ENCODE assay signal across 10 cellular contexts in the genomic region with DNA sequence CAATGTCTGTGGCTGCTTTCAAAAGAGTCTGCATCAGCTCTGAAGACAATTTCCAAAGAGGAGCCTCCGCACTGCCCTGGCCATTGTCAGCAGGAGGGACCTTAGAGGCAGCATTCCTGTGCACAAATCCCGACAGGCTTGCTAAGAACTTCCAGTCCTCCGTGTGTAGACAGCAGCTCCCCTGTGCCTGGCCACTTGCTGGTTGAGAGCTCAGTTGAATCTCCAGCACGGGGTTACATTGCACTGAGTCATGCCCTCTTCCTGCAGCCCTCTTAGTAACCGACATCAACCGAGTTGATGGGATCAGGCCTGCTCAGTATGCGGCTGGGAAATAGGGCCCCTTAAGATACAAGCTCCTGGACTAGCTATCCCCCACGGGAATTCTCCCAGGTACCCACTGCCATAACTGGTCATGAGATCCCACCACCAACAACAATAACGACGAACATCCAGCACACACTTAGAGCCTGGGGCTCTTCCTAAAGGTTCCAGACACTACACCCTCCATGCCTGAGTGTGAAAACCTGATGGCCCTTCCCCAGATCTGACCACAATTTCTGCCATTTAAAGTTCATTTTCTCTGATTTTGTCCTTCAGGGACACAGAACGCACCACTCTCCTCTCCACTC. TPM values are rescaled to one million over a fixed set of nuclear protein-coding genes. Genes with fewer than 3 reads are reported as not detected.
DNase-seq lines count a peak whose midpoint lies in the region; ATAC-seq, FAIRE-seq and TF ChIP-seq lines count a peak whose summit lies in the region.
"Had no signal": no experiment of that assay in that cellular context is flagged by ENCODE, and none has a peak within 500 bp of the region (broad histone marks: within the 10 kb centered on the region; RNA-seq: fewer than 3 reads in every experiment).

No MANE protein-coding gene starts in this region.

- H3K4me3 Mint-ChIP-seq in neural progenitor cell: peak overlapping the region; percentile 51

- H3K36me3 Mint-ChIP-seq in neural progenitor cell: no peaks in the 10 kb centered on the region

- peak; percentile 76 for ATAC-seq in DND-41 (ENCODE audit: insufficient read depth, low read depth)
- no peak for ATAC-seq in HG02973 (IDR thresholded peaks at IDR 0.05; ENCODE audit: unreplicated experiment)
- no peak for ATAC-seq in GM18907 (IDR thresholded peaks at IDR 0.05; ENCODE audit: unreplicated experiment)

- H3K27me3 Mint-ChIP-seq in neural progenitor cell (ENCODE audit: insufficient read depth, low read depth): peaks cover 25% of the 10 kb centered on the region

- no peaks in the 10 kb centered on the region for H3K9me3 Mint-ChIP-seq in neural progenitor cell

- peak overlapping the region; percentile 56 for H3K4me2 ChIP-seq in DND-41 (ENCODE audit: insufficient read depth, low read length)
- no peak overlapping the region for H3K4me2 ChIP-seq in neural progenitor cell

- no peak overlapping the region for H3K27ac Mint-ChIP-seq in neural progenitor cell

- H2AFZ ChIP-seq in DND-41 (ENCODE audit: low read depth, low read length) (peak overlapping the region; percentile 86), neural progenitor cell (replicated peaks) (no peak overlapping the region)

- H3K27ac ChIP-seq in DND-41 (ENCODE audit: low read length): peak overlapping the region; percentile 41
- no peak overlapping the region for H3K27ac ChIP-seq in neural progenitor cell
- H3K27ac ChIP-seq: VCaP had no signal

- H4K20me1 ChIP-seq in DND-41 (ENCODE audit: insufficient read depth, low read length): no peaks in the 10 kb centered on the region
- H4K20me1 ChIP-seq in neural progenitor cell (ENCODE audit: low read depth): peaks cover 17% of the 10 kb centered on the region

- no peak for FAIRE-seq in bronchial epithelial cell (lab: Jason Lieb, UNC)
- FAIRE-seq: islet of Langerhans had no signal

- H3K4me1 Mint-ChIP-seq in neural progenitor cell: peaks cover 30% of the 10 kb centered on the region

- TF ChIP-seq CTCF in DND-41 (IDR thresholded peaks at IDR 0.05; ENCODE audit: borderline replicate concordance, extremely low read depth, low read length, poor library complexity, severe bottlenecking): no peak
- TF ChIP-seq CTCF in bronchial epithelial cell (IDR thresholded peaks at IDR 0.05; ENCODE audit: insufficient read depth, low read length, severe bottlenecking): no peak
- no peak for TF ChIP-seq CTCF in neural progenitor cell (IDR thresholded peaks at IDR 0.05)

- peaks cover 29% of the 10 kb centered on the region for H3K4me1 ChIP-seq in DND-41 (ENCODE audit: insufficient read depth, low read length)
- peaks cover 17% of the 10 kb centered on the region for H3K4me1 ChIP-seq in neural progenitor cell

- no peaks in the 10 kb centered on the region for H3K36me3 ChIP-seq in DND-41 (ENCODE audit: insufficient read depth, low read length)
- no peaks in the 10 kb centered on the region for H3K36me3 ChIP-seq in bronchial epithelial cell (ENCODE audit: control insufficient read depth, insufficient read depth, low read length)
- no peaks in the 10 kb centered on the region for H3K36me3 ChIP-seq in neural progenitor cell

- DNase-seq in DND-41: peak; percentile 53
- DNase-seq in NCI-H460 (ENCODE audit: extremely low read depth, low read depth): peak; percentile 25
- peak; percentile 72 for DNase-seq in bronchial epithelial cell (ENCODE audit: low read depth)
- no peak for DNase-seq in neural progenitor cell (ENCODE audit: low spot score)
- DNase-seq in stimulated activated CD4-positive, alpha-beta T cell treated with anti-CD3 and anti-CD28 coated beads, Interleukin-1b, Interleukin-23, amount 100 ng/mL, for 48 hours: no peak
- DNase-seq in stimulated activated CD4-positive, alpha-beta T cell treated with anti-CD3 and anti-CD28 coated beads, Interleukin-2, amount 100 ng/mL, for 24 hours: no peak

- H3K9me3 ChIP-seq in DND-41 (ENCODE audit: insufficient read depth, low read length, severe bottlenecking) (no peaks in the 10 kb centered on the region), neural progenitor cell (ENCODE audit: low read depth) (no peaks in the 10 kb centered on the region)

- H3K4me3 ChIP-seq in DND-41 (ENCODE audit: low read depth in 1 of 2, low read length in 2 of 2) (peak overlapping the region; percentile 9 to 61; a peak in 3 of 4 replicates), bronchial epithelial cell (ENCODE audit: low read depth, low read length) (no peak overlapping the region), neural progenitor cell (no peak overlapping the region)

- H3F3A ChIP-seq in neural progenitor cell (ENCODE audit: low read depth): peaks cover 13% of the 10 kb centered on the region

- H3K27me3 ChIP-seq in DND-41 (ENCODE audit: insufficient read depth, low read length, poor library complexity) (no peaks in the 10 kb centered on the region), bronchial epithelial cell (ENCODE audit: control insufficient read depth, insufficient read depth, low read length) (no peaks in the 10 kb centered on the region), neural progenitor cell (peaks cover 94% of the 10 kb centered on the region)

- peak overlapping the region; percentile 49 for H3K9ac ChIP-seq in DND-41 (ENCODE audit: low read depth, low read length)
- H3K9ac ChIP-seq in neural progenitor cell: no peak overlapping the region

- no peaks in the 10 kb centered on the region; the same call in 1 of the 2 replicates for H3K79me2 ChIP-seq in DND-41 (ENCODE audit: insufficient read depth, low read length)
- H3K79me2 ChIP-seq in neural progenitor cell (ENCODE audit: low read depth): no peaks in the 10 kb centered on the region

RNA-seq across cellular contexts. Expression of a gene that starts 12.0 kb away (rescaled TPM):
- total RNA-seq in NCI-H460 (2014; rRNA removed; shearing (Covaris generic)): 2.3 and 3.7 TPM in 2 replicates
- 9.5 and 10.6 TPM in 2 replicates for polyA plus RNA-seq in NCI-H460 (2014; cell fraction: nucleus; rRNA removed)
- total RNA-seq in bronchial epithelial cell: 0.64 TPM in 1 of 2 replicates, not detected in the other
- 0.99 and 1.1 TPM in 2 replicates for total RNA-seq in neural progenitor cell (ENCODE audit: low replicate concordance)

RNA-seq across cellular contexts. Expression of a gene that starts 30.8 kb away (rescaled TPM):
- not detected in 2 replicates for total RNA-seq in NCI-H460 (2014; rRNA removed; shearing (Covaris generic))
- polyA plus RNA-seq in NCI-H460 (2014; cell fraction: nucleus; rRNA removed): not detected in 2 replicates
- not detected in 2 replicates for total RNA-seq in bronchial epithelial cell
- 0.06 TPM in 1 of 2 replicates, not detected in the other for total RNA-seq in neural progenitor cell (ENCODE audit: low replicate concordance)

RNA-seq across cellular contexts. Expression of a gene that starts 47.0 kb away (rescaled TPM):
- total RNA-seq in NCI-H460 (2014; rRNA removed; shearing (Covaris generic)): 27.6 and 31.6 TPM in 2 replicates
- polyA plus RNA-seq in NCI-H460 (2014; cell fraction: nucleus; rRNA removed): 36.0 and 49.1 TPM in 2 replicates
- total RNA-seq in bronchial epithelial cell: 11.1 and 14.1 TPM in 2 replicates
- total RNA-seq in neural progenitor cell (ENCODE audit: low replicate concordance): 9.4 and 27.7 TPM in 2 replicates

RNA-seq across cellular contexts. Expression of a gene that starts 47.3 kb away (rescaled TPM):
- 3.7 and 3.9 TPM in 2 replicates for total RNA-seq in NCI-H460 (2014; rRNA removed; shearing (Covaris generic))
- polyA plus RNA-seq in NCI-H460 (2014; cell fraction: nucleus; rRNA removed): 20.3 and 29.7 TPM in 2 replicates
- total RNA-seq in bronchial epithelial cell (0.13 TPM in 1 of 2 replicates, not detected in the other), neural progenitor cell (ENCODE audit: low replicate concordance) (0.62 and 2.1 TPM in 2 replicates)

Comparison
In these comparisons a context has a peak if more than half of its experiments do, and no peak if none do; other contexts are left out.
1. DNase-seq: peak in DND-41 (single experiment), NCI-H460 (single experiment) and bronchial epithelial cell (single experiment); none in neural progenitor cell (single experiment), stimulated activated CD4-positive, alpha-beta T cell treated with anti-CD3 and anti-CD28 coated beads, Interleukin-1b, Interleukin-23, amount 100 ng/mL, for 48 hours (single experiment) and stimulated activated CD4-positive, alpha-beta T cell treated with anti-CD3 and anti-CD28 coated beads, Interleukin-2, amount 100 ng/mL, for 24 hours (0 of 2).
2. H3K4me3 ChIP-seq: peak in DND-41 (2 of 2); none in bronchial epithelial cell (single experiment) and neural progenitor cell (single experiment).